Comparison of ENCODE assay signal across 19 cellular contexts in genomic region chr1:90732136-90732535, GRCh38. TPM values are rescaled to one million over a fixed set of nuclear protein-coding genes. Genes with fewer than 3 reads are reported as not detected.
"Had no signal": no experiment of that assay in that cellular context is flagged by ENCODE, and none has a peak within 500 bp of the region (broad histone marks: within the 10 kb centered on the region; RNA-seq: fewer than 3 reads in every experiment).

No MANE protein-coding gene starts in this region.

- DNase-seq: KBM-7, MV-4-11, NCI-H1048, NCI-H1105, NCI-H1436 treated with DMSO at 0.1 percent for 48 hours, NCI-H187, NCI-H2029, NCI-H2081 treated with DMSO at 0.1 percent for 48 hours, NCI-H2171, NCI-H226, NCI-H510A treated with DMSO at 0.1 percent for 48 hours, NCI-H526, Right ventricle myocardium superior, RPMI8226, SIG-M5 had no signal

RNA-seq across cellular contexts. Expression of gene BARHL2, which starts 15.0 kb away (rescaled TPM):
- total RNA-seq: HT-29, LHCN-M2, MCF 10A, Right ventricle myocardium superior, SJSA1 had no signal
